8 cellular contexts compared by ENCODE assay signal in the genomic region with DNA sequence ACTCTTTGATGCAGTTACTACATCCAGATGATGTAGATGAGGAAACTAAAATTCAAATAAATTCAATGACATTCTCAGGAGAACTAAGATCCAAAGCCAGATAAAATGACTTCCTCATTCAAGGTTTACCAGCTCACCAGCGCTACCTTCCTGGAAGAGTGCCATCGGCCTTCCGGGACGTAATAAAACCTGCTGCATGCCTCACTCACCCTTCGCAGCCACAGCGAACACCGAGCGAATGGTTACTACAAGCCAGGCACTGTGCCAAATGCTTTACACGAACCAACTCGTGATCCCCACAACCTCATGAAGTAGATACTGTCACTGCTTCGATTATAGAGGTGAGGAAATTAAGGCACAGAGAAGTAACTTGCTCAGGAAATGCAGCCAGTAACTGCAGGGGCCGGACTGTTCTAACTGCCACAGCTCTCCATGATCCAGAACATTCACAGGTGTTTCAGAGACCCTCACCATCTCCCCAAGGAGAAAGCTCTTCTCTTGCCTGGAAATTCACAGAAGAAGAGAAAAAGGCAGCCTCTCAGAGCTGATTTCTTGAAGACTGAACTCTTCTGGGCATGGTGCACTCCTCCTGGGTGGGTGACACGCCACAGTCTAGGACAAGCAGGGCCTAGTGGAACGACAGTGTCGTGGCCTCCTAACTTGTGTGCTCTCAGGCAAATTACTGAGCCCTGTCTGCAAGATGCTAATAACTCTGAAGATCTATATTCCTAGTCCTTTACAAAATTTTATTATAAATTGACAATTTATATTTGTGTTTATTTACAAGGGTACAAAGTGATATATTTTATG. TPM values are rescaled to one million over a fixed set of nuclear protein-coding genes. Genes with fewer than 3 reads are reported as not detected.
DNase-seq lines count a peak whose midpoint lies in the region; ATAC-seq lines count a peak whose summit lies in the region.

No MANE protein-coding gene starts in this region.

- no peak overlapping the region for H3K4me3 Mint-ChIP-seq in effector memory CD8-positive, alpha-beta T cell

- no peaks in the 10 kb centered on the region for H3K36me3 Mint-ChIP-seq in effector memory CD8-positive, alpha-beta T cell (ENCODE audit: insufficient read depth)

- H3K4me3 ChIP-seq in SJCRH30: no peak overlapping the region

- no peaks in the 10 kb centered on the region for H3K36me3 ChIP-seq in SJCRH30

- no peaks in the 10 kb centered on the region for H3K9me3 ChIP-seq in SJCRH30 (replicated peaks)

- ATAC-seq in effector memory CD8-positive, alpha-beta T cell (replicated peaks): peak; percentile 48
- no peak for ATAC-seq in stimulated activated naive CD8-positive, alpha-beta T cell treated with anti-CD3 and anti-CD28 coated beads, Interleukin-15, Interleukin-2, amounts not matched to agents 100 U/mL and 50 U/mL, for 24 hours
- ATAC-seq in HG03175 (IDR thresholded peaks at IDR 0.05; ENCODE audit: unreplicated experiment) (no peak), HG02623 (IDR thresholded peaks at IDR 0.05; ENCODE audit: unreplicated experiment) (no peak)

- H3K27me3 Mint-ChIP-seq in effector memory CD8-positive, alpha-beta T cell: no peaks in the 10 kb centered on the region

- H3K9me3 Mint-ChIP-seq in effector memory CD8-positive, alpha-beta T cell: no peaks in the 10 kb centered on the region

- peak; percentile 4 for DNase-seq in NCI-H510A (lab: John Stamatoyannopoulos, UW)
- no peak for DNase-seq in NCI-H510A treated with DMSO at 0.1 percent for 48 hours (lab: John Stamatoyannopoulos, UW)
- peak; percentile 31 for DNase-seq in activated CD4-positive, alpha-beta T cell treated with anti-CD3 and anti-CD28 coated beads for 1 hour
- DNase-seq in effector memory CD8-positive, alpha-beta T cell: no peak
- DNase-seq in stimulated activated naive CD8-positive, alpha-beta T cell treated with anti-CD3 and anti-CD28 coated beads, Interleukin-15, Interleukin-2, amounts not matched to agents 100 U/mL and 50 U/mL, for 24 hours: peak; percentile 43
- no peak for DNase-seq in SJCRH30

- H3K27ac ChIP-seq in SJCRH30: no peak overlapping the region

- H3K4me1 Mint-ChIP-seq in effector memory CD8-positive, alpha-beta T cell (ENCODE audit: low read depth in 2 of 2): peaks cover 0 to 6% of the 10 kb centered on the region in 2 donors

- peak overlapping the region in 1 of 2 donors; percentile 41 for H3K27ac Mint-ChIP-seq in effector memory CD8-positive, alpha-beta T cell

- H3K27me3 ChIP-seq in SJCRH30: no peaks in the 10 kb centered on the region

- H3K4me1 ChIP-seq in SJCRH30: no peaks in the 10 kb centered on the region

RNA-seq across cellular contexts. Expression of a gene that starts 46.8 kb away (rescaled TPM):
- 0.13 and 0.18 TPM in 2 replicates for total RNA-seq in SJCRH30 (2014; rRNA removed; shearing (Covaris generic))

RNA-seq across cellular contexts. Expression of a gene that starts 59.8 kb away (rescaled TPM):
- total RNA-seq in SJCRH30 (2014; rRNA removed; shearing (Covaris generic)): 14.1 and 17.2 TPM in 2 replicates

Comparison
In these comparisons a context has a peak if more than half of its experiments do, and no peak if none do; other contexts are left out.
1. DNase-seq: peak in NCI-H510A (single experiment), activated CD4-positive, alpha-beta T cell treated with anti-CD3 and anti-CD28 coated beads for 1 hour (single experiment) and stimulated activated naive CD8-positive, alpha-beta T cell treated with anti-CD3 and anti-CD28 coated beads, Interleukin-15, Interleukin-2, amounts not matched to agents 100 U/mL and 50 U/mL, for 24 hours (single experiment); none in NCI-H510A treated with DMSO at 0.1 percent for 48 hours (single experiment), effector memory CD8-positive, alpha-beta T cell (0 of 3) and SJCRH30 (0 of 2).